21 cellular contexts compared by ENCODE assay signal in genomic region chr11:117849781-117850414, GRCh38. TPM values are rescaled to one million over a fixed set of nuclear protein-coding genes. Genes with fewer than 3 reads are reported as not detected.
"Had no signal": no experiment of that assay in that cellular context is flagged by ENCODE, and none has a peak within 500 bp of the region (broad histone marks: within the 10 kb centered on the region; RNA-seq: fewer than 3 reads in every experiment).

No MANE protein-coding gene starts in this region.

- H3K27me3 Mint-ChIP-seq: activated naive CD8-positive, alpha-beta T cell; stimulated activated naive CD8-positive, alpha-beta T cell treated with anti-CD3 and anti-CD28 coated beads, Interleukin-15, amount 100 ng/mL, for 72 hours had no signal

- H3K9ac ChIP-seq: neural progenitor cell had no signal

- H3K4me1 ChIP-seq: psoas muscle, suprapubic skin had no signal

- ATAC-seq: left lobe of liver; psoas muscle; stimulated activated naive CD8-positive, alpha-beta T cell treated with anti-CD3 and anti-CD28 coated beads, Interleukin-15, amount 100 ng/mL, for 72 hours; T-helper 17 cell had no signal

- H3K27ac Mint-ChIP-seq: activated naive CD8-positive, alpha-beta T cell; endodermal cell; neural progenitor cell; stimulated activated naive CD8-positive, alpha-beta T cell treated with anti-CD3 and anti-CD28 coated beads, Interleukin-15, amount 100 ng/mL, for 72 hours; T-helper 17 cell had no signal

- H3K4me2 ChIP-seq: neural progenitor cell had no signal

- FAIRE-seq: kidney had no signal

- H3K4me3 Mint-ChIP-seq: activated naive CD8-positive, alpha-beta T cell; endodermal cell; neural progenitor cell; stimulated activated naive CD8-positive, alpha-beta T cell treated with anti-CD3 and anti-CD28 coated beads, Interleukin-15, amount 100 ng/mL, for 72 hours; T-helper 17 cell had no signal

- DNase-seq: activated CD4-positive, alpha-beta T cell treated with anti-CD3 and anti-CD28 coated beads, Interleukin-2, amount 50 U/mL, for 48 hours; activated gamma-delta T cell treated with Interleukin-2 at 50 U/mL for 16 hours; endodermal cell; foreskin melanocyte; kidney; midbrain; psoas muscle; right cardiac atrium; stimulated activated CD4-positive, alpha-beta T cell treated with anti-CD3 and anti-CD28 coated beads, Interleukin-15, amount 100 ng/mL, for 24 hours; stimulated activated CD4-positive, alpha-beta T cell treated with anti-CD3 and anti-CD28 coated beads, Interleukin-2, amount 100 ng/mL, for 48 hours; stimulated activated naive CD8-positive, alpha-beta T cell treated with anti-CD3 and anti-CD28 coated beads, Interleukin-15, amount 100 ng/mL, for 72 hours; T-helper 17 cell; trophoblast cell had no signal

- H3K27me3 ChIP-seq: cardiac muscle cell, neural progenitor cell, suprapubic skin had no signal

- H2AFZ ChIP-seq: neural progenitor cell had no signal

- H3K4me3 ChIP-seq: cardiac muscle cell, lung, neural progenitor cell, psoas muscle, suprapubic skin had no signal

- H3K36me3 ChIP-seq: cardiac muscle cell, neural progenitor cell, suprapubic skin had no signal

- H3K27ac ChIP-seq: cardiac muscle cell, neural progenitor cell, psoas muscle, suprapubic skin had no signal

- H3K9me3 ChIP-seq: psoas muscle had no signal

RNA-seq across cellular contexts. Expression of gene FXYD2, which starts 25.4 kb away (rescaled TPM):
- total RNA-seq: osteoblast, suprapubic skin had no signal

RNA-seq across cellular contexts. Expression of gene FXYD6, which starts 26.6 kb away (rescaled TPM):
- total RNA-seq: osteoblast had no signal

RNA-seq across cellular contexts. Expression of gene DSCAML1, which starts 52.9 kb away (rescaled TPM):
- total RNA-seq: dermis microvascular lymphatic vessel endothelial cell, osteoblast had no signal
- polyA plus RNA-seq: cardiac muscle cell had no signal
